Comparison of ENCODE assay signal across 1 cellular context in genomic region chr12:80946591-80946990, GRCh38.
TF ChIP-seq lines count a peak whose summit lies in the region.

No MANE protein-coding gene starts in this region.

TF ChIP-seq in IMR-90, 13 proteins besides CTCF, POLR2A, EP300 and RAD21 (continued from another document):
- no peak for TF ChIP-seq CHD1 (IDR thresholded peaks at IDR 0.05; ENCODE audit: low read depth, low read length)
